ENCODE assay signal across 27 cellular contexts in the genomic region with DNA sequence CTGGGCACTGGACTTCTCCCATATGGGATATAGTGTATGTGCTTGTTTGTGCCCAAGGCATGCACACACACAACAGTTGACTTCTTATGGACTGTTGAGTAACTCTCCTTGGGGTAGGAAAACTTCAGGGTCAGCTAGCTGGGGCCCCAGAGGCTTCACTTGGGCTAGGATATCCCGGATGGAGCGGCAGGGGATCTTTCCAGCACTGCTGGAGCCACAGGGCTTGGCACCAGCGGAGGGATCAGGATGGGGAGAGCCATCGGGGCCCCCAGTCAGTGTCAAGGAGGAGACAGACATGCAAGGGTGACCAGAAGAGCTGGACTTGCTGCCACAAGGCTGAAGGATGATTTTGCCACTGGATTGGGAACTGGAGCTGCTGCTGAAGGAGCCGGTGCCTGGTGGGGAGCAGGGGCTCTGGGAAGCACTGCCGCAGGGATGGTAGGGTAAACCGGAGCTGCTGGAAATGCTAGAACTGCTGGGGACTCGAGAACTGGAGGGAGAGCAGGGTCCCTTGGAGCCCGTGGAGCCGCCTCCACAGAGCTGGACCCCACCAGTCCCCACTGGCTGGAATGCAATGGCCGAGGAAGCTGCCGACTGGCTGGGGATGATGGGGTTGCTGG. TPM values are rescaled to one million over a fixed set of nuclear protein-coding genes. Genes with fewer than 3 reads are reported as not detected.
A peak's percentile ranks its signal among the peaks of the same experiment; 100 is the strongest.
DNase-seq lines count a peak whose midpoint lies in the region; ATAC-seq and TF ChIP-seq lines count a peak whose summit lies in the region.
"Had no signal": no experiment of that assay in that cellular context is flagged by ENCODE, and none has a peak within 500 bp of the region (broad histone marks: within the 10 kb centered on the region; RNA-seq: fewer than 3 reads in every experiment).

No MANE protein-coding gene starts in this region.

- H3K36me3 ChIP-seq in OCI-LY3 (replicated peaks; ENCODE audit: low read depth, low read length) (no peaks in the 10 kb centered on the region), mesendoderm (ENCODE audit: control insufficient read depth, insufficient read depth, low read length) (no peaks in the 10 kb centered on the region), uterus (no peaks in the 10 kb centered on the region)
- H3K36me3 ChIP-seq: right atrium auricular region, tibial nerve had no signal

- no peak overlapping the region for H3K4me3 ChIP-seq in OCI-LY3 (ENCODE audit: low read length)
- no peak overlapping the region for H3K4me3 ChIP-seq in mesendoderm (ENCODE audit: low read length)
- no peak overlapping the region for H3K4me3 ChIP-seq in uterus

- intact Hi-C loops in uterus (cut with DNase I; ENCODE audit: low total_unique reads), result no loop called here

- no peak overlapping the region for H3K27ac Mint-ChIP-seq in chondrocyte (ENCODE audit: unreplicated experiment)
- H3K27ac Mint-ChIP-seq: activated T-cell treated with anti-CD3 and anti-CD28 coated beads, Interleukin-2, amount 50 U/mL, for 72 hours; mesothelial cell of epicardium; T-helper 2 cell treated with Interferon-gamma antibody and Interleukin-4, amounts not matched to agents 5 μg/mL and 100 μg/mL, for 36 hours had no signal

- H2AFZ ChIP-seq in OCI-LY3 (ENCODE audit: low read depth, low read length), result no peak overlapping the region

- H3K36me3 Mint-ChIP-seq in chondrocyte (ENCODE audit: low read depth), result no peaks in the 10 kb centered on the region
- H3K36me3 Mint-ChIP-seq: CD4-positive, alpha-beta memory T cell; mesothelial cell of epicardium; naive thymus-derived CD8-positive, alpha-beta T cell had no signal

- no peak overlapping the region for H2BK120ac ChIP-seq in mesendoderm (ENCODE audit: low read depth, low read length)

- H3K18ac ChIP-seq in mesendoderm (ENCODE audit: low read length), result no peak overlapping the region

- H3K27me3 ChIP-seq in OCI-LY3 (ENCODE audit: low read depth, low read length) (no peaks in the 10 kb centered on the region; the same call in 1 of the 2 replicates), mesendoderm (ENCODE audit: insufficient read depth, low read length, poor library complexity) (no peaks in the 10 kb centered on the region), uterus (no peaks in the 10 kb centered on the region)
- H3K27me3 ChIP-seq: right atrium auricular region, tibial nerve had no signal

- H3K4ac ChIP-seq in mesendoderm (ENCODE audit: low read depth, low read length), result no peak overlapping the region

- ATAC-seq in GM18498 (IDR thresholded peaks at IDR 0.05; ENCODE audit: unreplicated experiment) (no peak), HG02981 (IDR thresholded peaks at IDR 0.05; ENCODE audit: unreplicated experiment) (no peak)
- ATAC-seq: activated T-cell treated with anti-CD3 and anti-CD28 coated beads, Interleukin-2, amount 50 U/mL, for 72 hours; stimulated activated naive CD8-positive, alpha-beta T cell treated with anti-CD3 and anti-CD28 coated beads, Interleukin-15, amount 100 ng/mL, for 72 hours had no signal

- no peaks in the 10 kb centered on the region for H3K9me3 Mint-ChIP-seq in chondrocyte (ENCODE audit: low read depth)
- H3K9me3 Mint-ChIP-seq: activated T-cell treated with anti-CD3 and anti-CD28 coated beads, Interleukin-2, amount 50 U/mL, for 72 hours; mesothelial cell of epicardium; naive thymus-derived CD8-positive, alpha-beta T cell; stimulated activated naive CD8-positive, alpha-beta T cell treated with anti-CD3 and anti-CD28 coated beads, Interleukin-15, amount 100 ng/mL, for 72 hours; T-helper 2 cell treated with Interferon-gamma antibody and Interleukin-4, amounts not matched to agents 5 μg/mL and 100 μg/mL, for 36 hours had no signal

- H4K8ac ChIP-seq in mesendoderm (ENCODE audit: low read depth, low read length), result no peak overlapping the region

- WGBS in mesendoderm (ENCODE audit: extremely low coverage, insufficient coverage, low lambda C conversion rate), result no CpG with 5 or more reads among the region's 12 CpGs

- no peak overlapping the region for H3K56ac ChIP-seq in mesendoderm (ENCODE audit: low read length)

- no peaks in the 10 kb centered on the region for H3K9me3 ChIP-seq in OCI-LY3 (ENCODE audit: insufficient read depth, low read length)
- no peaks in the 10 kb centered on the region for H3K9me3 ChIP-seq in uterus
- H3K9me3 ChIP-seq: right atrium auricular region, tibial nerve had no signal

- H4K5ac ChIP-seq in mesendoderm (ENCODE audit: low read length), result no peak overlapping the region

- H2AK5ac ChIP-seq in mesendoderm (ENCODE audit: low read length), result peak overlapping the region; percentile 31

- no peak overlapping the region for H3K27ac ChIP-seq in OCI-LY3 (ENCODE audit: low read length)
- no peak overlapping the region for H3K27ac ChIP-seq in mesendoderm (ENCODE audit: low read depth, low read length)
- peak overlapping the region; percentile 91 to 92 for H3K27ac ChIP-seq in uterus

- H2BK15ac ChIP-seq in mesendoderm (replicated peaks; ENCODE audit: low read depth), result no peak overlapping the region

- DNase-seq in chondrocyte (ENCODE audit: low spot score) (no peak), mesendoderm (no peak), uterus (no peak), ureter (ENCODE audit: low spot score) (no peak)
- DNase-seq: activated CD4-positive, alpha-beta T cell treated with anti-CD3 and anti-CD28 coated beads for 48 hours; activated naive CD4-positive, alpha-beta T cell treated with Interleukin-2 at 50 U/mL for 16 hours; activated T-cell treated with anti-CD3 and anti-CD28 coated beads, Interleukin-2, amount 50 U/mL, for 72 hours; amniotic stem cell; caudate nucleus; CD4-positive, alpha-beta memory T cell; dermis blood vessel endothelial cell; head of caudate nucleus; KG1; naive thymus-derived CD8-positive, alpha-beta T cell; NCI-H1436 treated with DMSO at 0.1 percent for 48 hours; NCI-H524; RPMI8226; stimulated activated naive CD8-positive, alpha-beta T cell treated with anti-CD3 and anti-CD28 coated beads, Interleukin-15, amount 100 ng/mL, for 72 hours had no signal

- H3K79me2 ChIP-seq in OCI-LY3 (ENCODE audit: low read length), result no peaks in the 10 kb centered on the region
- H3K79me2 ChIP-seq in mesendoderm (ENCODE audit: control insufficient read depth, insufficient read depth, low read length), result no peaks in the 10 kb centered on the region

- peaks cover 44% of the 10 kb centered on the region for H3K4me1 Mint-ChIP-seq in chondrocyte (ENCODE audit: low read depth)
- H3K4me1 Mint-ChIP-seq: stimulated activated naive CD8-positive, alpha-beta T cell treated with anti-CD3 and anti-CD28 coated beads, Interleukin-15, amount 100 ng/mL, for 72 hours had no signal

- H3K4me3 Mint-ChIP-seq in chondrocyte (ENCODE audit: unreplicated experiment), result peak overlapping the region; percentile 74
- H3K4me3 Mint-ChIP-seq: activated T-cell treated with anti-CD3 and anti-CD28 coated beads, Interleukin-2, amount 50 U/mL, for 72 hours; CD4-positive, alpha-beta memory T cell; mesothelial cell of epicardium; naive thymus-derived CD8-positive, alpha-beta T cell; stimulated activated naive CD8-positive, alpha-beta T cell treated with anti-CD3 and anti-CD28 coated beads, Interleukin-15, amount 100 ng/mL, for 72 hours; T-helper 2 cell treated with Interferon-gamma antibody and Interleukin-4, amounts not matched to agents 5 μg/mL and 100 μg/mL, for 36 hours had no signal

- no peak for TF ChIP-seq POLR2A in uterus (IDR thresholded peaks at IDR 0.05)

- H3K9ac ChIP-seq in OCI-LY3 (ENCODE audit: low read length), result no peak overlapping the region
- no peak overlapping the region for H3K9ac ChIP-seq in mesendoderm (ENCODE audit: low read length)

- H4K20me1 ChIP-seq in OCI-LY3 (ENCODE audit: insufficient read depth, low read length), result no peaks in the 10 kb centered on the region

- H3K4me1 ChIP-seq in OCI-LY3 (ENCODE audit: low read length) (peaks cover 20% of the 10 kb centered on the region), mesendoderm (ENCODE audit: control insufficient read depth, low read depth, low read length) (peaks cover 11% of the 10 kb centered on the region), uterus (peaks cover 0 to 8% of the 10 kb centered on the region in 2 donors)

- no peak overlapping the region for H3K23ac ChIP-seq in mesendoderm (ENCODE audit: low read length)

- H3K4me2 ChIP-seq in OCI-LY3 (ENCODE audit: low read length) (peak overlapping the region; percentile 47; the same call in 1 of the 2 replicates), mesendoderm (ENCODE audit: low read length) (no peak overlapping the region)

- no peaks in the 10 kb centered on the region for H3K27me3 Mint-ChIP-seq in chondrocyte (ENCODE audit: low read depth)

- TF ChIP-seq CTCF in OCI-LY3 (IDR thresholded peaks at IDR 0.05; ENCODE audit: low read depth, low read length) (no peak), chondrocyte (IDR thresholded peaks at IDR 0.05) (no peak), uterus (IDR thresholded peaks at IDR 0.05) (no peak)

- H3K79me1 ChIP-seq in mesendoderm (ENCODE audit: low read length), result no peaks in the 10 kb centered on the region

- no peak overlapping the region for H2BK5ac ChIP-seq in mesendoderm (ENCODE audit: low read length)

RNA-seq across cellular contexts. Expression of gene PSORS1C1, which starts 1.5 kb away (rescaled TPM):
- total RNA-seq in chondrocyte, result 4.2 to 6.0 TPM (median 5.5 TPM) in 3 replicates
- 0.73 TPM for polyA plus RNA-seq in mesendoderm (2013, experiment 1 of 2)
- 0.41 TPM for polyA plus RNA-seq in mesendoderm (2013, experiment 2 of 2)
- 1 to 10 TPM in 1 of 4 donors, under 1 TPM in 3; under 0.01 to 4.5 (median 0.54) TPM for total RNA-seq in uterus
- 0.10 TPM for total RNA-seq in ureter
- total RNA-seq: CD4-positive, alpha-beta memory T cell; naive thymus-derived CD8-positive, alpha-beta T cell had no signal
- polyA plus RNA-seq: naive thymus-derived CD8-positive, alpha-beta T cell had no signal

RNA-seq across cellular contexts. Expression of gene C6orf15, which starts 3.7 kb away (rescaled TPM):
- total RNA-seq in chondrocyte, result 0.37 TPM in 1 of 3 replicates, not detected in the others
- 0.10 TPM for polyA plus RNA-seq in mesendoderm (2013, experiment 1 of 2)
- polyA plus RNA-seq in mesendoderm (2013, experiment 2 of 2), result 0.06 TPM
- total RNA-seq in uterus, result under 1 TPM in 1 of 4 donors, not detected in 3; 0.35 TPM
- not detected for total RNA-seq in ureter
- total RNA-seq: activated T-cell treated with anti-CD3 and anti-CD28 coated beads, Interleukin-2, amount 50 U/mL, for 72 hours; CD4-positive, alpha-beta memory T cell; dermis blood vessel endothelial cell; HT1080; mesothelial cell of epicardium; naive thymus-derived CD8-positive, alpha-beta T cell; omental fat pad; right atrium auricular region; tibial nerve had no signal
- polyA plus RNA-seq: CD4-positive, alpha-beta memory T cell; naive thymus-derived CD8-positive, alpha-beta T cell had no signal

RNA-seq across cellular contexts. Expression of gene CDSN, which starts 4.2 kb away (rescaled TPM):
- 0.12 TPM in 1 of 3 replicates, not detected in the others for total RNA-seq in chondrocyte
- not detected for polyA plus RNA-seq in mesendoderm (2013, experiment 1 of 2)
- not detected for polyA plus RNA-seq in mesendoderm (2013, experiment 2 of 2)
- under 1 TPM in 1 of 4 donors, not detected in 3; 0.28 TPM for total RNA-seq in uterus
- not detected for total RNA-seq in ureter
- total RNA-seq: activated T-cell treated with anti-CD3 and anti-CD28 coated beads, Interleukin-2, amount 50 U/mL, for 72 hours; CD4-positive, alpha-beta memory T cell; dermis blood vessel endothelial cell; HT1080; mesothelial cell of epicardium; naive thymus-derived CD8-positive, alpha-beta T cell; omental fat pad; right atrium auricular region; tibial nerve had no signal
- polyA plus RNA-seq: CD4-positive, alpha-beta memory T cell; naive thymus-derived CD8-positive, alpha-beta T cell had no signal

RNA-seq across cellular contexts. Expression of gene PSORS1C2, which starts 22.8 kb away (rescaled TPM):
- total RNA-seq in chondrocyte (not detected in 3 replicates), uterus (not detected), ureter (not detected)
- polyA plus RNA-seq in mesendoderm (2013, experiment 1 of 2), result 2.3 TPM
- polyA plus RNA-seq in mesendoderm (2013, experiment 2 of 2), result 2.3 TPM
- total RNA-seq: activated T-cell treated with anti-CD3 and anti-CD28 coated beads, Interleukin-2, amount 50 U/mL, for 72 hours; CD4-positive, alpha-beta memory T cell; dermis blood vessel endothelial cell; HT1080; mesothelial cell of epicardium; naive thymus-derived CD8-positive, alpha-beta T cell; omental fat pad; right atrium auricular region; tibial nerve had no signal
- polyA plus RNA-seq: CD4-positive, alpha-beta memory T cell; naive thymus-derived CD8-positive, alpha-beta T cell had no signal

RNA-seq across cellular contexts. Expression of gene CCHCR1, which starts 41.6 kb away (rescaled TPM):
- total RNA-seq in chondrocyte (11.2 to 18.3 TPM (median 13.4 TPM) in 3 replicates), uterus (10 to 100 TPM in 2 of 4 donors, 1 to 10 TPM in 1, under 1 TPM in 1; 0.59 to 28.1 (median 12.5) TPM), ureter (23.4 TPM)
- 9.5 TPM for polyA plus RNA-seq in mesendoderm (2013, experiment 1 of 2)
- polyA plus RNA-seq in mesendoderm (2013, experiment 2 of 2), result 9.5 TPM

Comparison
In these comparisons a context has a peak if more than half of its experiments do, and no peak if none do; other contexts are left out.
1. H3K27ac ChIP-seq: peak in uterus (2 of 2); none in OCI-LY3 (single experiment) and mesendoderm (single experiment).